In genomic region chr4:140373328-140374129, GRCh38 we compare ENCODE assay signal across 8 cellular contexts. TPM values are rescaled to one million over a fixed set of nuclear protein-coding genes. Genes with fewer than 3 reads are reported as not detected.
DNase-seq lines count a peak whose midpoint lies in the region; ATAC-seq, FAIRE-seq and TF ChIP-seq lines count a peak whose summit lies in the region.

Gene SCOC (plus strand): TSS chr4:140373646. CDS start chr4:140379171, 5,525 bp downstream.

- peak; percentile 94 for ATAC-seq in GM21526 (IDR thresholded peaks at IDR 0.05; ENCODE audit: low FRiP score, unreplicated experiment)
- peak; percentile 98 for ATAC-seq in mucosa of descending colon

- POLR2A ChIA-PET in OCI-LY7 (lab: Charles Lee): interaction anchor here (0.6 to 2.5 kb wide), 11 partner anchors 9 to 592 kb away, joined by 3 to 17 read pairs (median 4); no protein-coding TSS in a partner anchor

- CTCF ChIA-PET in OCI-LY7 (lab: Charles Lee; ENCODE audit: unreplicated experiment): interaction anchor here (1.1 to 1.4 kb wide), 2 partner anchors 11 to 54 kb away, joined by 3 to 5 read pairs; partner anchors contain the start of gene CLGN

- peak within 1 kb of the TSS; percentile 91 for H2AFZ ChIP-seq in OCI-LY7 (ENCODE audit: low read length)

- no peaks in the 10 kb centered on the region for H3K36me3 ChIP-seq in OCI-LY7 (ENCODE audit: insufficient read depth, low read length)
- H3K36me3 ChIP-seq in mucosa of descending colon (ENCODE audit: low read depth): peaks cover 4% of the 10 kb centered on the region

- no TSS peak for BruUV-seq in OCI-LY7 (replicated peaks; lab: Mats Ljungman, UMichigan)

- no peaks in the 10 kb centered on the region for H3K9me2 ChIP-seq in OCI-LY7 (ENCODE audit: insufficient read depth, low read length)

- DNase-seq in D721Med (ENCODE audit: insufficient read length, low spot score) (peak; percentile 65), HuH-7.5 (ENCODE audit: low spot score) (peak; percentile 85), OCI-LY7 (ENCODE audit: low spot score) (peak; percentile 93), activated T-cell treated with anti-CD3 and anti-CD28 coated beads for 48 hours (ENCODE audit: low read depth) (peak; percentile 93), epithelial cell of prostate (ENCODE audit: low read depth, low spot score) (peak; percentile 94), mucosa of descending colon (peak; percentile 99 to 100 (median 99))
- DNase-seq in stimulated activated CD8-positive, alpha-beta memory T cell treated with anti-CD3 and anti-CD28 coated beads, Interleukin-4, amount 100 ng/mL, for 24 hours (ENCODE audit: low read depth): peak; percentile 97

- H3K4me3 ChIP-seq in OCI-LY7 (ENCODE audit: low read depth, low read length, poor library complexity, severe bottlenecking): peak within 1 kb of the TSS; percentile 78
- H3K4me3 ChIP-seq in mucosa of descending colon: peak within 1 kb of the TSS; percentile 59

- peak within 1 kb of the TSS; percentile 90 for H3K4me2 ChIP-seq in OCI-LY7 (ENCODE audit: low read length)

- H3K4me1 ChIP-seq in OCI-LY7 (ENCODE audit: insufficient read depth, low read length, poor library complexity, severe bottlenecking) (peaks cover 7% of the 10 kb centered on the region), mucosa of descending colon (ENCODE audit: low read depth) (peaks cover 8% of the 10 kb centered on the region)

- H3K27ac ChIP-seq in OCI-LY7 (ENCODE audit: low read depth, low read length, poor library complexity, severe bottlenecking) (no peak within 1 kb of the TSS), epithelial cell of prostate (peak within 1 kb of the TSS; percentile 79)

- H3K79me2 ChIP-seq in OCI-LY7 (ENCODE audit: insufficient read depth, low read depth, low read length): no peaks in the 10 kb centered on the region

- FAIRE-seq in D721Med (lab: Jason Lieb, UNC): peak; percentile 51

- H4K20me1 ChIP-seq in OCI-LY7 (ENCODE audit: insufficient read depth, low read length): no peaks in the 10 kb centered on the region

- intact Hi-C loops in OCI-LY7 (cut with micrococcal nuclease; ENCODE audit: unreplicated experiment) (no loop called here), mucosa of descending colon (cut with DNase I, micrococcal nuclease) (no loop called here)

- no peak for TF ChIP-seq CTCF in D721Med (IDR thresholded peaks at IDR 0.05; ENCODE audit: insufficient read depth, missing control alignments)
- TF ChIP-seq CTCF in OCI-LY7 (conservative IDR thresholded peaks at IDR 0.05; ENCODE audit: low read length): no peak
- no peak for TF ChIP-seq CTCF in mucosa of descending colon (IDR thresholded peaks at IDR 0.05)

- H3K9me3 ChIP-seq in OCI-LY7 (ENCODE audit: low read length): no peaks in the 10 kb centered on the region
- H3K9me3 ChIP-seq in mucosa of descending colon: no peaks in the 10 kb centered on the region

RNA-seq across cellular contexts. Expression of gene SCOC, which starts in this region (rescaled TPM):
- total RNA-seq in OCI-LY7 (2014; rRNA removed; shearing (Covaris generic)): 4.9 and 8.0 TPM in 2 replicates
- total RNA-seq in OCI-LY7 (2022): 16.2 and 18.3 TPM in 2 replicates
- total RNA-seq in mucosa of descending colon: 10 to 100 TPM; 41.1 to 52.8 (median 51.3) TPM
